ENCODE assay signal across 7 cellular contexts in the genomic region with DNA sequence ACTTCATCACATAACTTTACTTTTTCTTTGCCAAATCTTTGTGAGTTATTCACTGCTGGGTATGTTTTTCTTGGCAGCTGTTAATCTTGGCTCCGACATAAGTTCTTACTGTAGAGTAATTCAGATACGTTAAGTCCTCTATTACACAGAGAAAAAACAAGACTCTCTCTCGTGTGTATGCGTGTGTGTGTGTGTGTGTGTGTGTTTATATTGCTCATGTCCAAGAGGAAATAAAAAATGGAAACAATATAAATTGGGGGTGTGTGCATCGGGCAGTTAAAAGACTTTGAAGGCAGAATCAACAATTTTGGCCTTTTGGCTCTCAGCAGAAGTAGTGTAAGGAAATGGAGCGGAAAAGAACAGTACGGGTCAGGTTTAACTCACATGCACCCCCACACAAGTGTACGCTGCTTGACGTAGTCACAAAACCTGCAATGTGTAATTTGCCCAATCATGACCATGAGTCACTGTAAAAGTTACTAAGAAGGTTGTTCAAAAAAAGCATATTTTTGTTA.
A peak's percentile ranks its signal among the peaks of the same experiment; 100 is the strongest.
DNase-seq lines count a peak whose midpoint lies in the region; TF ChIP-seq lines count a peak whose summit lies in the region.

No MANE protein-coding gene starts in this region.

- H3K27me3 ChIP-seq in brain microvascular endothelial cell (replicated peaks) (no peaks in the 10 kb centered on the region), kidney epithelial cell (ENCODE audit: control insufficient read depth, insufficient read depth, low read length) (no peaks in the 10 kb centered on the region), transverse colon (peaks cover 45% of the 10 kb centered on the region)

- intact Hi-C loops in transverse colon (cut with DNase I; ENCODE audit: low total_unique reads) = no loop called here

- no peak for TF ChIP-seq POLR2A in transverse colon (IDR thresholded peaks at IDR 0.05)

- no peaks in the 10 kb centered on the region for H3K9me3 ChIP-seq in transverse colon

- peaks cover 0 to 10% (median 2%) of the 10 kb centered on the region in 4 donors for H3K4me1 ChIP-seq in transverse colon

- H3K36me3 ChIP-seq in brain microvascular endothelial cell (replicated peaks) (no peaks in the 10 kb centered on the region), kidney epithelial cell (ENCODE audit: control insufficient read depth, insufficient read depth, low read length) (no peaks in the 10 kb centered on the region), transverse colon (no peaks in the 10 kb centered on the region)

- no peak for TF ChIP-seq EP300 in transverse colon (IDR thresholded peaks at IDR 0.05; ENCODE audit: low read depth)

- H3K27ac ChIP-seq in brain microvascular endothelial cell (peak overlapping the region; percentile 83), transverse colon (no peak overlapping the region)

- peak overlapping the region; percentile 24 for H3K4me3 ChIP-seq in brain microvascular endothelial cell (ENCODE audit: low read depth, low read length)
- no peak overlapping the region for H3K4me3 ChIP-seq in kidney epithelial cell (ENCODE audit: low read depth, low read length)
- no peak overlapping the region for H3K4me3 ChIP-seq in transverse colon

- TF ChIP-seq CTCF in brain microvascular endothelial cell (IDR thresholded peaks at IDR 0.05; ENCODE audit: low read depth, low read length, missing control alignments) (no peak), kidney epithelial cell (IDR thresholded peaks at IDR 0.05; ENCODE audit: insufficient read depth, low read length, poor library complexity, severe bottlenecking) (no peak), transverse colon (IDR thresholded peaks at IDR 0.05) (no peak)

- in situ Hi-C loops in brain microvascular endothelial cell (cut with HindIII; ENCODE audit: low pct_ligation_motif_present, low sequenced_read_pairs) = no loop called here
- in situ Hi-C loops in transverse colon (cut with MboI; ENCODE audit: low pct_ligation_motif_present in 1 of 4, low pct_unique_long_range_greater_than_20kb in 1 of 4, low sequenced_read_pairs in 3 of 4) = no loop called here

- DNase-seq in HT1080 (ENCODE audit: low read depth) = peak; percentile 84
- DNase-seq in brain microvascular endothelial cell = peak; percentile 95
- peak; percentile 62 for DNase-seq in kidney epithelial cell (ENCODE audit: low read depth)
- peak; percentile 19 for DNase-seq in transverse colon
- DNase-seq in medulla oblongata (ENCODE audit: extremely low spot score) = no peak
- DNase-seq in HUDEP-2 (lab: John Stamatoyannopoulos, UW; ENCODE audit: unreplicated experiment in 76 of 76) = no peak
- DNase-seq in NCI-H748 treated with DMSO at 0.1 percent for 48 hours (lab: John Stamatoyannopoulos, UW) = no peak

- 29 to 30% methylated on average over 9 of the region's 9 CpGs for WGBS in transverse colon (ENCODE audit: low coverage in 1 of 2), 2 donors

Comparison
In these comparisons a context has a peak if more than half of its experiments do, and no peak if none do; other contexts are left out.
1. DNase-seq: peak in HT1080 (single experiment), brain microvascular endothelial cell (single experiment), kidney epithelial cell (single experiment) and transverse colon (single experiment); none in medulla oblongata (single experiment), HUDEP-2 (0 of 76) and NCI-H748 treated with DMSO at 0.1 percent for 48 hours (single experiment).